In the genomic region with DNA sequence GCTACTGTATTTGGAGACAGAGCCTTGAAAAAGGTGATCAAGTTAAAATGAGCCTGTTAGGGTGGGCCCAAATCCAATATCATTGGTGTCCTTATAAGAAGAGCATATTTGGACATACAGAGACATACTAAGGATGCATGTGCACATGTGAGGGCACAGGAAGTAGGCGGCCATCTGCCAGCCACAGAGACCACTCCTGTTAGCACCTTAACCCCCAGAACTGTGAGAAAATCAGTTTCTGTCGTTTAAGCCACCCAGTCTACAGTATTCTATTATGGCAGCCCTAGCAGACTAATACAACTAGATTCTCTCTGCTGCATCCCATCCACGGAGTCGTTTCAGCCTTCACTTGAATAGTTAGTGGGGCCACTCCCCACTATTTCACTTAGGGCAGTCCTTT, we compare ENCODE assay signal across 8 cellular contexts.
"Had no signal": no experiment of that assay in that cellular context is flagged by ENCODE, and none has a peak within 500 bp of the region (broad histone marks: within the 10 kb centered on the region; RNA-seq: fewer than 3 reads in every experiment).

No MANE protein-coding gene starts in this region.

- H3K9me3 Mint-ChIP-seq: GM23338, H9, IgD-negative memory B cell had no signal

- H3K4me1 Mint-ChIP-seq: IgD-negative memory B cell had no signal

- H3K27me3 Mint-ChIP-seq: IgD-negative memory B cell had no signal

- H3K4me3 Mint-ChIP-seq: GM23338, H9, IgD-negative memory B cell had no signal

- ATAC-seq: GM23338 had no signal

- DNase-seq: H9, HCEC 1CT, KBM-7 had no signal

- FAIRE-seq: H1, H54, HTR-8/SVneo had no signal

- H3K36me3 Mint-ChIP-seq: IgD-negative memory B cell had no signal

- H3K4me3 ChIP-seq: GM23338 had no signal

- H3K27ac Mint-ChIP-seq: GM23338, H9, IgD-negative memory B cell had no signal

- H3K4me2 ChIP-seq: GM23338 had no signal

- H2AFZ ChIP-seq: GM23338 had no signal
